In the genomic region with DNA sequence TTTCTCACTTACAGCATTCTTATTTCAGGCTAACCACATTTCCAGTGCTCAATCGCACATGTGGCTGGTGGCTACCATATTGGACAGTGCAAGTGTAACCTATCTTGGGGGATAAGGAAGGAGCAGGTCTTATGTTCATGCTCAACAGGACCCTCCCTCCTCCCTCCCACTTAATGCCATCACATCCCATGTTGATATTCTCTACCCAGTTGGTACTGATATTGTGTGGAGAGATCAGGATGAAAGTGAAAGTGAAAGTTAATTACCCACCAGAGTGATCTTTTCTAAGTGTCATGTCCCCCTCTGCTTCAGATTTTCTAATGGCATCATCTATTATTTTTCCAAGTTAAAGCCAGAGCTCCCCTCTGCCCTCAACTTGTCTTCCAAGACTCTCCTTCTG, we compare ENCODE assay signal across 1 cellular context.
TF ChIP-seq lines count a peak whose summit lies in the region.

No MANE protein-coding gene starts in this region.

TF ChIP-seq in IMR-90, 13 proteins besides CTCF, POLR2A, EP300 and RAD21:
- TF ChIP-seq MXI1 (IDR thresholded peaks at IDR 0.05; ENCODE audit: borderline replicate concordance, low read depth, low read length) (no peak), MAFK (IDR thresholded peaks at IDR 0.05; ENCODE audit: low read depth, low read length) (no peak), CEBPB (IDR thresholded peaks at IDR 0.05; ENCODE audit: low read depth, low read length) (no peak), CHD1 (IDR thresholded peaks at IDR 0.05; ENCODE audit: low read depth, low read length) (no peak), BHLHE40 (IDR thresholded peaks at IDR 0.05; ENCODE audit: low read depth, low read length) (no peak)
TF ChIP-seq in IMR-90: peak in this region for 0.
